In the genomic region with DNA sequence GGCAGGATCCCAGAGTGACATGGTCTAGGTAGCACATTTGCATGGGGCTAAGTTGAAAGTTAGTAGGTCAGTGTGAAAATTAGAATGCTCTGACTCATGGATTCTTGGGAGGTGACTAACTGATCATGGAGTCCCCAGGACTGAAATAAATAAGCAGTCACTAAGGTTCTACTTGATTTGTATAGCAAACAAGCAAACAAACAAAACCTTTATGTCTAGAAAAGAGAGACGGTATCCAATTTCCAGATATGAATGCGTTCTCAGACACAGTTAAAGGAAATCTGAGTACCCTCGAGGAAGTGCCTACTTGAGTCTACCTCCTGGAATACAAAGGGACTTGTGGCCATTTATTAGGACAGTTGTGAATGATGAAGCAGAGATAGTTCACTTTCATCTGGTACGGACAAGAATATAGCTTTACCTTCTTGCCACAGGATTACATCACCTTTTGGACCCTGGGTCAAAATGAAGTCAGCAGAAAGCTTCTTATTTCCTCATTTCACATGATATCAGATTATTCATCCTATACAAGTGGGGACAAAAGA, we compare ENCODE assay signal across 1 cellular context.
TF ChIP-seq lines count a peak whose summit lies in the region.

No MANE protein-coding gene starts in this region.

TF ChIP-seq in K562, 482 proteins besides CTCF, POLR2A, EP300 and RAD21 (continued from another document and continues in another):
- TF ChIP-seq, protein P1, sequence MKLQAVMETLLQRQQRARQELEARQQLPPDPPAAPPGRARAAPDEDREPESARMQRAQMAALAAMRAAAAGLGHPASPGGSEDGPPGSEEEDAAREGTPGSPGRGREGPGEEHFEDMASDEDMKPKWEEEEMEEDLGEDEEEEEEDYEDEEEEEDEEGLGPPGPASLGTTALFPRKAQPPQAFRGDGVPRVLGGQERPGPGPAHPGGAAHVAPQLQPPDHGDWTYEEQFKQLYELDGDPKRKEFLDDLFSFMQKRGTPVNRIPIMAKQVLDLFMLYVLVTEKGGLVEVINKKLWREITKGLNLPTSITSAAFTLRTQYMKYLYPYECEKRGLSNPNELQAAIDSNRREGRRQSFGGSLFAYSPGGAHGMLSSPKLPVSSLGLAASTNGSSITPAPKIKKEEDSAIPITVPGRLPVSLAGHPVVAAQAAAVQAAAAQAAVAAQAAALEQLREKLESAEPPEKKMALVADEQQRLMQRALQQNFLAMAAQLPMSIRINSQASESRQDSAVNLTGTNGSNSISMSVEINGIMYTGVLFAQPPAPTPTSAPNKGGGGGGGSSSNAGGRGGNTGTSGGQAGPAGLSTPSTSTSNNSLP (IDR thresholded peaks at IDR 0.05; ENCODE audit: borderline replicate concordance, low read depth, low read length) = 0 out of 2 replicates have a peak, but pooled peaks have one; percentile 20
- TF ChIP-seq PPARD (CRISPR knock-in tag; IDR thresholded peaks at IDR 0.05) = no peak
- TF ChIP-seq ERF (CRISPR knock-in tag; IDR thresholded peaks at IDR 0.05) = no peak
- peak; percentile 85 for TF ChIP-seq ZNF589 (CRISPR knock-in tag; IDR thresholded peaks at IDR 0.05; ENCODE audit: low read depth)
- TF ChIP-seq TARDBP (IDR thresholded peaks at IDR 0.05) = no peak
- TF ChIP-seq, protein P2, sequence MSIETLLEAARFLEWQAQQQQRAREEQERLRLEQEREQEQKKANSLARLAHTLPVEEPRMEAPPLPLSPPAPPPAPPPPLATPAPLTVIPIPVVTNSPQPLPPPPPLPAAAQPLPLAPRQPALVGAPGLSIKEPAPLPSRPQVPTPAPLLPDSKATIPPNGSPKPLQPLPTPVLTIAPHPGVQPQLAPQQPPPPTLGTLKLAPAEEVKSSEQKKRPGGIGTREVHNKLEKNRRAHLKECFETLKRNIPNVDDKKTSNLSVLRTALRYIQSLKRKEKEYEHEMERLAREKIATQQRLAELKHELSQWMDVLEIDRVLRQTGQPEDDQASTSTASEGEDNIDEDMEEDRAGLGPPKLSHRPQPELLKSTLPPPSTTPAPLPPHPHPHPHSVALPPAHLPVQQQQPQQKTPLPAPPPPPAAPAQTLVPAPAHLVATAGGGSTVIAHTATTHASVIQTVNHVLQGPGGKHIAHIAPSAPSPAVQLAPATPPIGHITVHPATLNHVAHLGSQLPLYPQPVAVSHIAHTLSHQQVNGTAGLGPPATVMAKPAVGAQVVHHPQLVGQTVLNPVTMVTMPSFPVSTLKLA (conservative IDR thresholded peaks at IDR 0.05) = no peak
- TF ChIP-seq NCOA1 (IDR thresholded peaks at IDR 0.05; ENCODE audit: low read depth) = no peak
- TF ChIP-seq, protein P3, sequence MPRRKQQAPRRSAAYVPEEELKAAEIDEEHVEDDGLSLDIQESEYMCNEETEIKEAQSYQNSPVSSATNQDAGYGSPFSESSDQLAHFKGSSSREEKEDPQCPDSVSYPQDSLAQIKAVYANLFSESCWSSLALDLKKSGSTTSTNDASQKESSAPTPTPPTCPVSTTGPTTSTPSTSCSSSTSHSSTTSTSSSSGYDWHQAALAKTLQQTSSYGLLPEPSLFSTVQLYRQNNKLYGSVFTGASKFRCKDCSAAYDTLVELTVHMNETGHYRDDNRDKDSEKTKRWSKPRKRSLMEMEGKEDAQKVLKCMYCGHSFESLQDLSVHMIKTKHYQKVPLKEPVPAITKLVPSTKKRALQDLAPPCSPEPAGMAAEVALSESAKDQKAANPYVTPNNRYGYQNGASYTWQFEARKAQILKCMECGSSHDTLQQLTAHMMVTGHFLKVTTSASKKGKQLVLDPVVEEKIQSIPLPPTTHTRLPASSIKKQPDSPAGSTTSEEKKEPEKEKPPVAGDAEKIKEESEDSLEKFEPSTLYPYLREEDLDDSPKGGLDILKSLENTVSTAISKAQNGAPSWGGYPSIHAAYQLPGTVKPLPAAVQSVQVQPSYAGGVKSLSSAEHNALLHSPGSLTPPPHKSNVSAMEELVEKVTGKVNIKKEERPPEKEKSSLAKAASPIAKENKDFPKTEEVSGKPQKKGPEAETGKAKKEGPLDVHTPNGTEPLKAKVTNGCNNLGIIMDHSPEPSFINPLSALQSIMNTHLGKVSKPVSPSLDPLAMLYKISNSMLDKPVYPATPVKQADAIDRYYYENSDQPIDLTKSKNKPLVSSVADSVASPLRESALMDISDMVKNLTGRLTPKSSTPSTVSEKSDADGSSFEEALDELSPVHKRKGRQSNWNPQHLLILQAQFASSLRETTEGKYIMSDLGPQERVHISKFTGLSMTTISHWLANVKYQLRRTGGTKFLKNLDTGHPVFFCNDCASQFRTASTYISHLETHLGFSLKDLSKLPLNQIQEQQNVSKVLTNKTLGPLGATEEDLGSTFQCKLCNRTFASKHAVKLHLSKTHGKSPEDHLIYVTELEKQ (CRISPR knock-in tag; IDR thresholded peaks at IDR 0.05) = no peak
- peak; percentile 96 for TF ChIP-seq ATF7 (IDR thresholded peaks at IDR 0.05)
- TF ChIP-seq SOX6 (IDR thresholded peaks at IDR 0.05) = peak; percentile 76; the same call in 1 of the 2 replicates
- TF ChIP-seq SUPT5H (IDR thresholded peaks at IDR 0.05) = no peak
- no peak for TF ChIP-seq NR2F6 (CRISPR knock-in tag; IDR thresholded peaks at IDR 0.05)
- TF ChIP-seq STAT5A (IDR thresholded peaks at IDR 0.05; ENCODE audit: borderline replicate concordance, low read length) = no peak
- TF ChIP-seq BACH1 (tag; IDR thresholded peaks at IDR 0.05) = peak; percentile 70
- TF ChIP-seq GATAD2A (IDR thresholded peaks at IDR 0.05) = no peak
- TF ChIP-seq, protein P4, sequence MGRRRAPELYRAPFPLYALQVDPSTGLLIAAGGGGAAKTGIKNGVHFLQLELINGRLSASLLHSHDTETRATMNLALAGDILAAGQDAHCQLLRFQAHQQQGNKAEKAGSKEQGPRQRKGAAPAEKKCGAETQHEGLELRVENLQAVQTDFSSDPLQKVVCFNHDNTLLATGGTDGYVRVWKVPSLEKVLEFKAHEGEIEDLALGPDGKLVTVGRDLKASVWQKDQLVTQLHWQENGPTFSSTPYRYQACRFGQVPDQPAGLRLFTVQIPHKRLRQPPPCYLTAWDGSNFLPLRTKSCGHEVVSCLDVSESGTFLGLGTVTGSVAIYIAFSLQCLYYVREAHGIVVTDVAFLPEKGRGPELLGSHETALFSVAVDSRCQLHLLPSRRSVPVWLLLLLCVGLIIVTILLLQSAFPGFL (CRISPR knock-in tag; IDR thresholded peaks at IDR 0.05) = no peak
- no peak for TF ChIP-seq PCBP2 (IDR thresholded peaks at IDR 0.05; ENCODE audit: low read depth, low read length, poor library complexity, severe bottlenecking)
- TF ChIP-seq ESRRA (IDR thresholded peaks at IDR 0.05; ENCODE audit: borderline replicate concordance, low read depth) = 0 out of 2 replicates have a peak, but pooled peaks have one; percentile 14
- TF ChIP-seq FOXM1 (IDR thresholded peaks at IDR 0.05; ENCODE audit: low read depth) = no peak
- TF ChIP-seq FOXM1 (CRISPR knock-in tag; IDR thresholded peaks at IDR 0.05; ENCODE audit: low read depth) = no peak
- no peak for TF ChIP-seq ZNF778 (CRISPR knock-in tag; IDR thresholded peaks at IDR 0.05)
- TF ChIP-seq ELF4 (CRISPR knock-in tag; IDR thresholded peaks at IDR 0.05) = no peak
- no peak for TF ChIP-seq ZBTB1 (CRISPR knock-in tag; IDR thresholded peaks at IDR 0.05; ENCODE audit: borderline replicate concordance, low read depth)
- TF ChIP-seq TAF1 (IDR thresholded peaks at IDR 0.05; ENCODE audit: control insufficient read depth, extremely low read depth, insufficient read depth, low read length, severe bottlenecking) = no peak
- TF ChIP-seq, protein P5, sequence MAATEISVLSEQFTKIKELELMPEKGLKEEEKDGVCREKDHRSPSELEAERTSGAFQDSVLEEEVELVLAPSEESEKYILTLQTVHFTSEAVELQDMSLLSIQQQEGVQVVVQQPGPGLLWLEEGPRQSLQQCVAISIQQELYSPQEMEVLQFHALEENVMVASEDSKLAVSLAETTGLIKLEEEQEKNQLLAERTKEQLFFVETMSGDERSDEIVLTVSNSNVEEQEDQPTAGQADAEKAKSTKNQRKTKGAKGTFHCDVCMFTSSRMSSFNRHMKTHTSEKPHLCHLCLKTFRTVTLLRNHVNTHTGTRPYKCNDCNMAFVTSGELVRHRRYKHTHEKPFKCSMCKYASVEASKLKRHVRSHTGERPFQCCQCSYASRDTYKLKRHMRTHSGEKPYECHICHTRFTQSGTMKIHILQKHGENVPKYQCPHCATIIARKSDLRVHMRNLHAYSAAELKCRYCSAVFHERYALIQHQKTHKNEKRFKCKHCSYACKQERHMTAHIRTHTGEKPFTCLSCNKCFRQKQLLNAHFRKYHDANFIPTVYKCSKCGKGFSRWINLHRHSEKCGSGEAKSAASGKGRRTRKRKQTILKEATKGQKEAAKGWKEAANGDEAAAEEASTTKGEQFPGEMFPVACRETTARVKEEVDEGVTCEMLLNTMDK (IDR thresholded peaks at IDR 0.05; ENCODE audit: borderline replicate concordance, insufficient read depth, low read depth, low read length, poor library complexity, severe bottlenecking) = no peak
- TF ChIP-seq HDAC6 (IDR thresholded peaks at IDR 0.05; ENCODE audit: low read depth, low read length) = no peak
- peak; percentile 35; the same call in 1 of the 2 replicates for TF ChIP-seq LEF1 (IDR thresholded peaks at IDR 0.05)
- TF ChIP-seq ZNF41 (CRISPR knock-in tag; conservative IDR thresholded peaks at IDR 0.05) = no peak
- TF ChIP-seq CAMTA2 (CRISPR knock-in tag; conservative IDR thresholded peaks at IDR 0.05) = no peak
- TF ChIP-seq, protein P6, sequence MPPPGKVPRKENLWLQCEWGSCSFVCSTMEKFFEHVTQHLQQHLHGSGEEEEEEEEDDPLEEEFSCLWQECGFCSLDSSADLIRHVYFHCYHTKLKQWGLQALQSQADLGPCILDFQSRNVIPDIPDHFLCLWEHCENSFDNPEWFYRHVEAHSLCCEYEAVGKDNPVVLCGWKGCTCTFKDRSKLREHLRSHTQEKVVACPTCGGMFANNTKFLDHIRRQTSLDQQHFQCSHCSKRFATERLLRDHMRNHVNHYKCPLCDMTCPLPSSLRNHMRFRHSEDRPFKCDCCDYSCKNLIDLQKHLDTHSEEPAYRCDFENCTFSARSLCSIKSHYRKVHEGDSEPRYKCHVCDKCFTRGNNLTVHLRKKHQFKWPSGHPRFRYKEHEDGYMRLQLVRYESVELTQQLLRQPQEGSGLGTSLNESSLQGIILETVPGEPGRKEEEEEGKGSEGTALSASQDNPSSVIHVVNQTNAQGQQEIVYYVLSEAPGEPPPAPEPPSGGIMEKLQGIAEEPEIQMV (tag; conservative IDR thresholded peaks at IDR 0.05; ENCODE audit: low read depth) = no peak
- TF ChIP-seq PTTG1 (tag; IDR thresholded peaks at IDR 0.05; ENCODE audit: low read depth) = peak; percentile 59; the same call in 1 of the 2 replicates
- TF ChIP-seq, protein P7, sequence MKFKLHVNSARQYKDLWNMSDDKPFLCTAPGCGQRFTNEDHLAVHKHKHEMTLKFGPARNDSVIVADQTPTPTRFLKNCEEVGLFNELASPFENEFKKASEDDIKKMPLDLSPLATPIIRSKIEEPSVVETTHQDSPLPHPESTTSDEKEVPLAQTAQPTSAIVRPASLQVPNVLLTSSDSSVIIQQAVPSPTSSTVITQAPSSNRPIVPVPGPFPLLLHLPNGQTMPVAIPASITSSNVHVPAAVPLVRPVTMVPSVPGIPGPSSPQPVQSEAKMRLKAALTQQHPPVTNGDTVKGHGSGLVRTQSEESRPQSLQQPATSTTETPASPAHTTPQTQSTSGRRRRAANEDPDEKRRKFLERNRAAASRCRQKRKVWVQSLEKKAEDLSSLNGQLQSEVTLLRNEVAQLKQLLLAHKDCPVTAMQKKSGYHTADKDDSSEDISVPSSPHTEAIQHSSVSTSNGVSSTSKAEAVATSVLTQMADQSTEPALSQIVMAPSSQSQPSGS (CRISPR knock-in tag; IDR thresholded peaks at IDR 0.05) = no peak
- no peak for TF ChIP-seq MTA1 (IDR thresholded peaks at IDR 0.05; ENCODE audit: borderline replicate concordance)
- no peak for TF ChIP-seq XRCC5 (IDR thresholded peaks at IDR 0.05; ENCODE audit: low read depth, low read length)
- no peak for TF ChIP-seq SIX5 (IDR thresholded peaks at IDR 0.05; ENCODE audit: borderline replicate concordance in 1 of 2, insufficient read depth in 1 of 2, low read depth in 1 of 2, low read length in 2 of 2)
- no peak for TF ChIP-seq ZKSCAN1 (IDR thresholded peaks at IDR 0.05; ENCODE audit: low read depth, low read length)
- TF ChIP-seq, protein P8, sequence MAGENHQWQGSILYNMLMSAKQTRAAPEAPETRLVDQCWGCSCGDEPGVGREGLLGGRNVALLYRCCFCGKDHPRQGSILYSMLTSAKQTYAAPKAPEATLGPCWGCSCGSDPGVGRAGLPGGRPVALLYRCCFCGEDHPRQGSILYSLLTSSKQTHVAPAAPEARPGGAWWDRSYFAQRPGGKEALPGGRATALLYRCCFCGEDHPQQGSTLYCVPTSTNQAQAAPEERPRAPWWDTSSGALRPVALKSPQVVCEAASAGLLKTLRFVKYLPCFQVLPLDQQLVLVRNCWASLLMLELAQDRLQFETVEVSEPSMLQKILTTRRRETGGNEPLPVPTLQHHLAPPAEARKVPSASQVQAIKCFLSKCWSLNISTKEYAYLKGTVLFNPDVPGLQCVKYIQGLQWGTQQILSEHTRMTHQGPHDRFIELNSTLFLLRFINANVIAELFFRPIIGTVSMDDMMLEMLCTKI (IDR thresholded peaks at IDR 0.05; ENCODE audit: partially characterized antibody) = no peak
- no peak for TF ChIP-seq PTBP1 (IDR thresholded peaks at IDR 0.05; ENCODE audit: low read depth, low read length)
- TF ChIP-seq WHSC1 (IDR thresholded peaks at IDR 0.05; ENCODE audit: low read length) = no peak
- TF ChIP-seq, protein P9, sequence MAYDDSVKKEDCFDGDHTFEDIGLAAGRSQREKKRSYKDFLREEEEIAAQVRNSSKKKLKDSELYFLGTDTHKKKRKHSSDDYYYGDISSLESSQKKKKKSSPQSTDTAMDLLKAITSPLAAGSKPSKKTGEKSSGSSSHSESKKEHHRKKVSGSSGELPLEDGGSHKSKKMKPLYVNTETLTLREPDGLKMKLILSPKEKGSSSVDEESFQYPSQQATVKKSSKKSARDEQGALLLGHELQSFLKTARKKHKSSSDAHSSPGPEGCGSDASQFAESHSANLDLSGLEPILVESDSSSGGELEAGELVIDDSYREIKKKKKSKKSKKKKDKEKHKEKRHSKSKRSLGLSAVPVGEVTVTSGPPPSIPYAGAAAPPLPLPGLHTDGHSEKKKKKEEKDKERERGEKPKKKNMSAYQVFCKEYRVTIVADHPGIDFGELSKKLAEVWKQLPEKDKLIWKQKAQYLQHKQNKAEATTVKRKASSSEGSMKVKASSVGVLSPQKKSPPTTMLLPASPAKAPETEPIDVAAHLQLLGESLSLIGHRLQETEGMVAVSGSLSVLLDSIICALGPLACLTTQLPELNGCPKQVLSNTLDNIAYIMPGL (CRISPR knock-in tag; IDR thresholded peaks at IDR 0.05) = no peak
- TF ChIP-seq, protein P10, sequence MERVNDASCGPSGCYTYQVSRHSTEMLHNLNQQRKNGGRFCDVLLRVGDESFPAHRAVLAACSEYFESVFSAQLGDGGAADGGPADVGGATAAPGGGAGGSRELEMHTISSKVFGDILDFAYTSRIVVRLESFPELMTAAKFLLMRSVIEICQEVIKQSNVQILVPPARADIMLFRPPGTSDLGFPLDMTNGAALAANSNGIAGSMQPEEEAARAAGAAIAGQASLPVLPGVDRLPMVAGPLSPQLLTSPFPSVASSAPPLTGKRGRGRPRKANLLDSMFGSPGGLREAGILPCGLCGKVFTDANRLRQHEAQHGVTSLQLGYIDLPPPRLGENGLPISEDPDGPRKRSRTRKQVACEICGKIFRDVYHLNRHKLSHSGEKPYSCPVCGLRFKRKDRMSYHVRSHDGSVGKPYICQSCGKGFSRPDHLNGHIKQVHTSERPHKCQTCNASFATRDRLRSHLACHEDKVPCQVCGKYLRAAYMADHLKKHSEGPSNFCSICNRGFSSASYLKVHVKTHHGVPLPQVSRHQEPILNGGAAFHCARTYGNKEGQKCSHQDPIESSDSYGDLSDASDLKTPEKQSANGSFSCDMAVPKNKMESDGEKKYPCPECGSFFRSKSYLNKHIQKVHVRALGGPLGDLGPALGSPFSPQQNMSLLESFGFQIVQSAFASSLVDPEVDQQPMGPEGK (CRISPR knock-in tag; IDR thresholded peaks at IDR 0.05; ENCODE audit: borderline replicate concordance) = no peak
- no peak for TF ChIP-seq FOS (IDR thresholded peaks at IDR 0.05; ENCODE audit: extremely low read depth, insufficient read length)
- TF ChIP-seq TEAD4 (IDR thresholded peaks at IDR 0.05; ENCODE audit: low read length) = peak; percentile 16; the same call in 1 of the 2 replicates
- no peak for TF ChIP-seq TEAD4 (CRISPR knock-in tag; IDR thresholded peaks at IDR 0.05; ENCODE audit: borderline replicate concordance)
